In the genomic region with DNA sequence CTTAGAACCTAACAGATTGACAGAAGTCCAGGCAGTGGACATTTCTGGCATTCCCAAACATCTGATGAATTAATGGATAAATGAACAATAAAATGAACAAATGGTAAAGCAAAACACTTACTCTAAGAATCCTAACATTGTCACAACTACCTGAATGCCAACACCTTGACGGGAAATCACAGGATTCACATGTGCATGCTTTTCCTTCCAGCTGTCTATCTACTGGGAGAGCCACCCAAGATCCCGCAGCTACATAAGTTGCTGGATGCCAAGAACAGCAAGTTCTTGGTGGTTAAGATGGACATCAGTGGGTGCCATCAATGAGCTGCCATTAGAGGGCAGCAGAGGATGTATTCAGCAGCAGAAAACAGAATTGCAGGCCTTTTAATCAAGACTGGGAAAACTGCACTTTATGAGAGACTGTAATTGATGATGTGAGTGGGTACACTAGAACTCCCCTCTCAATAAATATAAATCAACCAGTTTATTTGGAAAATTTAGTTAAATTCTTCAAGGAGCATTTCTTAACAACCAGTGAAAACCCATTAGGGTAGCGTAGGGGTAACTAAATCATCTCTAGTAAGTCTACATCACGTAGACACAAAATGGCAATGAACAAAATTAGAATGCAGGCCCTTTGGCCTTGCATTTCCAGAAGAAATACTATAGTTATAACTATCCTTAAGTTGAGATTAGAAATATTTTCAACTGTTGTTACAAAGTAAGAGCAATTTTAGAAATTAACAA, we compare ENCODE assay signal across 8 cellular contexts. TPM values are rescaled to one million over a fixed set of nuclear protein-coding genes. Genes with fewer than 3 reads are reported as not detected.
A peak's percentile ranks its signal among the peaks of the same experiment; 100 is the strongest.
DNase-seq lines count a peak whose midpoint lies in the region; ATAC-seq and TF ChIP-seq lines count a peak whose summit lies in the region.

No MANE protein-coding gene starts in this region.

- no peaks in the 10 kb centered on the region for H3F3A ChIP-seq in neural cell (ENCODE audit: insufficient read depth, low read length, poor library complexity, severe bottlenecking)

- no peaks in the 10 kb centered on the region for H3K36me3 ChIP-seq in CD4-positive, CD25-positive, alpha-beta regulatory T cell (ENCODE audit: control insufficient read depth, insufficient read depth, low read length)
- H3K36me3 ChIP-seq in neural cell (ENCODE audit: insufficient read depth, low read length), result no peaks in the 10 kb centered on the region

- no peak overlapping the region for H3K27ac ChIP-seq in CD4-positive, CD25-positive, alpha-beta regulatory T cell (ENCODE audit: insufficient read depth, low read length, poor library complexity, severe bottlenecking)
- no peak overlapping the region for H3K27ac ChIP-seq in neural cell (ENCODE audit: low read length)
- peak overlapping the region; percentile 1 for H3K27ac ChIP-seq in temporal lobe (ENCODE audit: low read depth, low read length)

- no peaks in the 10 kb centered on the region for H3K9me2 ChIP-seq in neural cell (ENCODE audit: insufficient read depth, low read length)

- H3K9me3 Mint-ChIP-seq in CD4-positive, CD25-positive, alpha-beta regulatory T cell, result no peaks in the 10 kb centered on the region

- no peaks in the 10 kb centered on the region for H3K27me3 ChIP-seq in CD4-positive, CD25-positive, alpha-beta regulatory T cell (ENCODE audit: control insufficient read depth, insufficient read depth, low read length)
- no peaks in the 10 kb centered on the region for H3K27me3 ChIP-seq in neural cell (ENCODE audit: insufficient read depth, low read depth, low read length)

- peaks cover 0 to 6% (median 0%) of the 10 kb centered on the region in 4 donors for H3K4me1 Mint-ChIP-seq in CD4-positive, CD25-positive, alpha-beta regulatory T cell

- peak; percentile 20 to 80 (median 38) for DNase-seq in CD4-positive, CD25-positive, alpha-beta regulatory T cell
- DNase-seq in GM19238 (ENCODE audit: insufficient read length, low spot score), result peak; percentile 27
- DNase-seq in NCI-H774 (lab: John Stamatoyannopoulos, UW), result peak; percentile 49
- DNase-seq in activated T-cell treated with anti-CD3 and anti-CD28 coated beads for 48 hours (ENCODE audit: low read depth), result peak; percentile 23
- DNase-seq in fibroblast of peridontal ligament (ENCODE audit: extremely low read depth), result peak; percentile 92

- H3K4me3 ChIP-seq in CD4-positive, CD25-positive, alpha-beta regulatory T cell (ENCODE audit: low read depth, low read length), result no peak overlapping the region
- no peak overlapping the region for H3K4me3 ChIP-seq in neural cell (ENCODE audit: low read length)

- no peak overlapping the region for H3K4me3 Mint-ChIP-seq in CD4-positive, CD25-positive, alpha-beta regulatory T cell

- no peaks in the 10 kb centered on the region for H3K36me3 Mint-ChIP-seq in CD4-positive, CD25-positive, alpha-beta regulatory T cell

- H3K4me1 ChIP-seq in CD4-positive, CD25-positive, alpha-beta regulatory T cell (ENCODE audit: control insufficient read depth, insufficient read depth, low read length, poor library complexity, severe bottlenecking), result no peaks in the 10 kb centered on the region

- no peak overlapping the region for H3K9ac ChIP-seq in neural cell (ENCODE audit: low read length)

- TF ChIP-seq EP300 in neural cell (conservative IDR thresholded peaks at IDR 0.05; ENCODE audit: poor library complexity, severe bottlenecking), result no peak

- peak; percentile 75 for TF ChIP-seq RAD21 in neural cell (conservative IDR thresholded peaks at IDR 0.05)

- no peaks in the 10 kb centered on the region for H3K27me3 Mint-ChIP-seq in CD4-positive, CD25-positive, alpha-beta regulatory T cell

- no peak overlapping the region for H3K4me2 ChIP-seq in neural cell (ENCODE audit: low read length)

- ATAC-seq in CD4-positive, CD25-positive, alpha-beta regulatory T cell (ENCODE audit: low read depth in 2 of 2), result peak; percentile 65 to 76
- ATAC-seq in HG03521 (IDR thresholded peaks at IDR 0.05; ENCODE audit: unreplicated experiment), result peak; percentile 65

- TF ChIP-seq CTCF in neural cell (IDR thresholded peaks at IDR 0.05; ENCODE audit: poor library complexity, severe bottlenecking), result peak; percentile 74

- H3K9me3 ChIP-seq in CD4-positive, CD25-positive, alpha-beta regulatory T cell (ENCODE audit: control insufficient read depth in 2 of 2, low read length in 2 of 2), result no peaks in the 10 kb centered on the region
- H3K9me3 ChIP-seq in neural cell (ENCODE audit: low read length), result no peaks in the 10 kb centered on the region

- H3K27ac Mint-ChIP-seq in CD4-positive, CD25-positive, alpha-beta regulatory T cell, result no peak overlapping the region

- no peaks in the 10 kb centered on the region for H4K20me1 ChIP-seq in neural cell (ENCODE audit: insufficient read depth)

- peaks cover 60% of the 10 kb centered on the region for H3K79me2 ChIP-seq in neural cell (replicated peaks; ENCODE audit: insufficient read depth, low read length)

- no peak overlapping the region for H2AFZ ChIP-seq in neural cell (ENCODE audit: low read depth, low read length)

TF ChIP-seq in neural cell, 6 proteins besides CTCF, POLR2A, EP300 and RAD21:
- TF ChIP-seq, protein P1, sequence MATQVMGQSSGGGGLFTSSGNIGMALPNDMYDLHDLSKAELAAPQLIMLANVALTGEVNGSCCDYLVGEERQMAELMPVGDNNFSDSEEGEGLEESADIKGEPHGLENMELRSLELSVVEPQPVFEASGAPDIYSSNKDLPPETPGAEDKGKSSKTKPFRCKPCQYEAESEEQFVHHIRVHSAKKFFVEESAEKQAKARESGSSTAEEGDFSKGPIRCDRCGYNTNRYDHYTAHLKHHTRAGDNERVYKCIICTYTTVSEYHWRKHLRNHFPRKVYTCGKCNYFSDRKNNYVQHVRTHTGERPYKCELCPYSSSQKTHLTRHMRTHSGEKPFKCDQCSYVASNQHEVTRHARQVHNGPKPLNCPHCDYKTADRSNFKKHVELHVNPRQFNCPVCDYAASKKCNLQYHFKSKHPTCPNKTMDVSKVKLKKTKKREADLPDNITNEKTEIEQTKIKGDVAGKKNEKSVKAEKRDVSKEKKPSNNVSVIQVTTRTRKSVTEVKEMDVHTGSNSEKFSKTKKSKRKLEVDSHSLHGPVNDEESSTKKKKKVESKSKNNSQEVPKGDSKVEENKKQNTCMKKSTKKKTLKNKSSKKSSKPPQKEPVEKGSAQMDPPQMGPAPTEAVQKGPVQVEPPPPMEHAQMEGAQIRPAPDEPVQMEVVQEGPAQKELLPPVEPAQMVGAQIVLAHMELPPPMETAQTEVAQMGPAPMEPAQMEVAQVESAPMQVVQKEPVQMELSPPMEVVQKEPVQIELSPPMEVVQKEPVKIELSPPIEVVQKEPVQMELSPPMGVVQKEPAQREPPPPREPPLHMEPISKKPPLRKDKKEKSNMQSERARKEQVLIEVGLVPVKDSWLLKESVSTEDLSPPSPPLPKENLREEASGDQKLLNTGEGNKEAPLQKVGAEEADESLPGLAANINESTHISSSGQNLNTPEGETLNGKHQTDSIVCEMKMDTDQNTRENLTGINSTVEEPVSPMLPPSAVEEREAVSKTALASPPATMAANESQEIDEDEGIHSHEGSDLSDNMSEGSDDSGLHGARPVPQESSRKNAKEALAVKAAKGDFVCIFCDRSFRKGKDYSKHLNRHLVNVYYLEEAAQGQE (IDR thresholded peaks at IDR 0.05; ENCODE audit: borderline replicate concordance), result no peak
- TF ChIP-seq SMC3 (conservative IDR thresholded peaks at IDR 0.05; ENCODE audit: poor library complexity), result peak; percentile 74

RNA-seq across cellular contexts. Expression of a gene that starts 45.6 kb away (rescaled TPM):
- 7.3 TPM for total RNA-seq in CD4-positive, CD25-positive, alpha-beta regulatory T cell
- 1 to 10 TPM in 3 of 4 donors, under 1 TPM in 1; 0.63 to 7.2 (median 2.1) TPM for polyA plus RNA-seq in CD4-positive, CD25-positive, alpha-beta regulatory T cell
- polyA plus RNA-seq in neural cell, result 34.8 and 39.5 TPM in 2 replicates
- 86.4 and 116 TPM in 2 replicates for polyA minus RNA-seq in neural cell
- total RNA-seq in temporal lobe, result 88.8 TPM

Comparison
In these comparisons a context has a peak if more than half of its experiments do, and no peak if none do; other contexts are left out.
1. DNase-seq: peak in every context shown above with its lines; median percentile 92 in fibroblast of peridontal ligament; 49 in NCI-H774; 38 in CD4-positive, CD25-positive, alpha-beta regulatory T cell; 27 in GM19238; 23 in activated T-cell treated with anti-CD3 and anti-CD28 coated beads for 48 hours.
2. RNA of a gene that starts 45.6 kb away (total RNA-seq): 88.8 TPM in temporal lobe (single experiment); 7.3 TPM in CD4-positive, CD25-positive, alpha-beta regulatory T cell (single experiment); every median in the first group is over 10 times any median in the second.